In the genomic region with DNA sequence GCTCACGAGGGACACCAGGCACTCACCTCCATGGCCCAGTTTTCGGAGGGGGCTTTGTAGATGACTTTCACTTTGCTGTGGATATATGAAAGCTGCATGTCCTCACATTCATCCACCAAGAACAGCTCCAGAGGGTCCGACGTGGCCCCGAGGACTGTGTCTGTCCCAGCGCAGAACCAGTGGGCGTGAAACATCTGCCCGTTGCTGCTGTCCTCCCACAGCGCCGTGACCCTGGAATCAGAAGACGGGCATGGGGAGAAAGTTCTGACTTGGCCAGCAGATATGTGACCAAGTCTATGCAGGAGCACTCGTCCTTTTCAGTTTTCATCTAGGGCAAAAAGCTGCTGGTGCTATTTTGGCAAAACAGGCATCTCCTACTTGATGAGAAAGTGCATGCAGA, we compare ENCODE assay signal across 8 cellular contexts. TPM values are rescaled to one million over a fixed set of nuclear protein-coding genes. Genes with fewer than 3 reads are reported as not detected.
"Had no signal": no experiment of that assay in that cellular context is flagged by ENCODE, and none has a peak within 500 bp of the region (broad histone marks: within the 10 kb centered on the region; RNA-seq: fewer than 3 reads in every experiment).

No MANE protein-coding gene starts in this region.

- H3K27ac ChIP-seq: KMS-11 had no signal

- H3K27me3 Mint-ChIP-seq: IgD-negative memory B cell had no signal

- H3K27ac Mint-ChIP-seq: GM23338 had no signal

- H3K4me1 Mint-ChIP-seq: GM23338 had no signal

- H3K9me3 ChIP-seq: HAP-1 had no signal

- H3K4me1 ChIP-seq: HAP-1 had no signal

- FAIRE-seq: H1, H54, HepG2 had no signal

- DNase-seq: KBM-7 had no signal

- H3K4me3 ChIP-seq: GM23338, HAP-1 had no signal

- H3K9me3 Mint-ChIP-seq: GM23338, IgD-negative memory B cell had no signal

- H3K4me3 Mint-ChIP-seq: GM23338, IgD-negative memory B cell had no signal

RNA-seq across cellular contexts. Expression of a gene that starts 46.9 kb away (rescaled TPM):
- total RNA-seq: GM23338, H1 had no signal
